In genomic region chr4:43132010-43132582, GRCh38 we compare ENCODE assay signal across 8 cellular contexts.
DNase-seq lines count a peak whose midpoint lies in the region; ATAC-seq, FAIRE-seq and TF ChIP-seq lines count a peak whose summit lies in the region.

No MANE protein-coding gene starts in this region.

- in situ Hi-C loops in gastrocnemius medialis (cut with MboI; ENCODE audit: low sequenced_read_pairs in 4 of 4) = no loop called here

- no peaks in the 10 kb centered on the region for H3K4me1 Mint-ChIP-seq in activated CD4-positive, alpha-beta T cell treated with anti-CD3 and anti-CD28 coated beads, Interleukin-2, amount 10 ng/mL, durations not matched to agents 7 days and 5 days

- no peak overlapping the region for H3K4me3 ChIP-seq in gastrocnemius medialis

- H3K4me1 ChIP-seq in gastrocnemius medialis = no peaks in the 10 kb centered on the region

- TF ChIP-seq POLR2A in gastrocnemius medialis (IDR thresholded peaks at IDR 0.05) = no peak

- H3K4me3 Mint-ChIP-seq in activated CD4-positive, alpha-beta T cell treated with anti-CD3 and anti-CD28 coated beads, Interleukin-2, amount 10 ng/mL, durations not matched to agents 7 days and 5 days = no peak overlapping the region

- CTCF ChIA-PET in activated CD4-positive, alpha-beta T cell treated with anti-CD3 and anti-CD28 coated beads, Interleukin-2, amount 10 ng/mL, durations not matched to agents 7 days and 5 days (lab: Charles Lee) = interaction anchor here (1.0 kb wide), 1 partner anchor 261 kb away, joined by 3 read pairs; no protein-coding TSS in a partner anchor

- no peak overlapping the region for H3K27ac ChIP-seq in gastrocnemius medialis

- no peaks in the 10 kb centered on the region for H3K9me3 ChIP-seq in gastrocnemius medialis

- POLR2A ChIA-PET in activated CD4-positive, alpha-beta T cell treated with anti-CD3 and anti-CD28 coated beads, Interleukin-2, amount 10 ng/mL, durations not matched to agents 7 days and 5 days (lab: Charles Lee) = no interaction called here

- H3K27me3 ChIP-seq in gastrocnemius medialis = no peaks in the 10 kb centered on the region

- no peaks in the 10 kb centered on the region for H3K36me3 Mint-ChIP-seq in activated CD4-positive, alpha-beta T cell treated with anti-CD3 and anti-CD28 coated beads, Interleukin-2, amount 10 ng/mL, durations not matched to agents 7 days and 5 days (ENCODE audit: low read depth)

- DNase-seq in C1 segment of cervical spinal cord (lab: John Stamatoyannopoulos, UW) (peak in 8 of 14 donors; percentile 1 to 75 (median 17)), NCI-H2196 (lab: John Stamatoyannopoulos, UW; ENCODE audit: unreplicated experiment) (peak; percentile 69), frontal cortex (ENCODE audit: low spot score in 2 of 2) (peak; percentile 1 to 21), pons (ENCODE audit: low spot score) (peak; percentile 66), gastrocnemius medialis (no peak)
- DNase-seq in activated CD4-positive, alpha-beta T cell treated with anti-CD3 and anti-CD28 coated beads, Interleukin-2, amount 10 ng/mL, durations not matched to agents 7 days and 5 days = peak; percentile 57

- no peaks in the 10 kb centered on the region for H3K27me3 Mint-ChIP-seq in activated CD4-positive, alpha-beta T cell treated with anti-CD3 and anti-CD28 coated beads, Interleukin-2, amount 10 ng/mL, durations not matched to agents 7 days and 5 days

- intact Hi-C loops in gastrocnemius medialis (cut with DNase I; ENCODE audit: low total_unique reads) = no loop called here

- no peak overlapping the region for H3K27ac Mint-ChIP-seq in activated CD4-positive, alpha-beta T cell treated with anti-CD3 and anti-CD28 coated beads, Interleukin-2, amount 10 ng/mL, durations not matched to agents 7 days and 5 days

- no peaks in the 10 kb centered on the region for H3K36me3 ChIP-seq in gastrocnemius medialis

- FAIRE-seq in frontal cortex (lab: Jason Lieb, UNC) = no peak

- no peaks in the 10 kb centered on the region for H3K9me3 Mint-ChIP-seq in activated CD4-positive, alpha-beta T cell treated with anti-CD3 and anti-CD28 coated beads, Interleukin-2, amount 10 ng/mL, durations not matched to agents 7 days and 5 days

- peak; percentile 65 for ATAC-seq in GM18508 (IDR thresholded peaks at IDR 0.05; ENCODE audit: insufficient read depth, unreplicated experiment)
- ATAC-seq in HG03045 (IDR thresholded peaks at IDR 0.05; ENCODE audit: unreplicated experiment) = peak; percentile 56
- ATAC-seq in gastrocnemius medialis = no peak

- TF ChIP-seq CTCF in gastrocnemius medialis (IDR thresholded peaks at IDR 0.05 in 4 of 5, conservative IDR thresholded peaks at IDR 0.05 in 1 of 5) = peak in 2 of 5 experiments; percentile 13 to 48

Comparison
In these comparisons a context has a peak if more than half of its experiments do, and no peak if none do; other contexts are left out.
1. DNase-seq: peak in C1 segment of cervical spinal cord (8 of 14), NCI-H2196 (single experiment), activated CD4-positive, alpha-beta T cell treated with anti-CD3 and anti-CD28 coated beads, Interleukin-2, amount 10 ng/mL, durations not matched to agents 7 days and 5 days (single experiment), frontal cortex (2 of 2) and pons (single experiment); none in gastrocnemius medialis (0 of 2).
2. ATAC-seq: peak in GM18508 (single experiment) and HG03045 (single experiment); none in gastrocnemius medialis (0 of 2).